ENCODE assay signal across 2 cellular contexts in genomic region chr1:31617917-31618746, GRCh38.
TF ChIP-seq lines count a peak whose summit lies in the region.

No MANE protein-coding gene starts in this region.

TF ChIP-seq in SK-N-SH, 30 proteins besides CTCF, POLR2A, EP300 and RAD21:
- TF ChIP-seq TCF12 (IDR thresholded peaks at IDR 0.05) (no peak), JUND (IDR thresholded peaks at IDR 0.05) (no peak), TEAD4 (IDR thresholded peaks at IDR 0.05; ENCODE audit: borderline replicate concordance, insufficient read depth) (no peak), NFIC (IDR thresholded peaks at IDR 0.05; ENCODE audit: borderline replicate concordance) (no peak), MEF2A (IDR thresholded peaks at IDR 0.05; ENCODE audit: borderline replicate concordance, low read depth) (no peak), NRF1 (IDR thresholded peaks at IDR 0.05; ENCODE audit: low read depth, low read length) (no peak), SMC3 (IDR thresholded peaks at IDR 0.05; ENCODE audit: low read depth, low read length) (peak; percentile 56), ELF1 (IDR thresholded peaks at IDR 0.05) (no peak)

TF ChIP-seq in K562, 482 proteins besides CTCF, POLR2A, EP300 and RAD21 (continues in another document):
- TF ChIP-seq, protein P1, sequence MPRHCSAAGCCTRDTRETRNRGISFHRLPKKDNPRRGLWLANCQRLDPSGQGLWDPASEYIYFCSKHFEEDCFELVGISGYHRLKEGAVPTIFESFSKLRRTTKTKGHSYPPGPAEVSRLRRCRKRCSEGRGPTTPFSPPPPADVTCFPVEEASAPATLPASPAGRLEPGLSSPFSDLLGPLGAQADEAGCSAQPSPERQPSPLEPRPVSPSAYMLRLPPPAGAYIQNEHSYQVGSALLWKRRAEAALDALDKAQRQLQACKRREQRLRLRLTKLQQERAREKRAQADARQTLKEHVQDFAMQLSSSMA (CRISPR knock-in tag; IDR thresholded peaks at IDR 0.05), result no peak
- TF ChIP-seq, protein P2, sequence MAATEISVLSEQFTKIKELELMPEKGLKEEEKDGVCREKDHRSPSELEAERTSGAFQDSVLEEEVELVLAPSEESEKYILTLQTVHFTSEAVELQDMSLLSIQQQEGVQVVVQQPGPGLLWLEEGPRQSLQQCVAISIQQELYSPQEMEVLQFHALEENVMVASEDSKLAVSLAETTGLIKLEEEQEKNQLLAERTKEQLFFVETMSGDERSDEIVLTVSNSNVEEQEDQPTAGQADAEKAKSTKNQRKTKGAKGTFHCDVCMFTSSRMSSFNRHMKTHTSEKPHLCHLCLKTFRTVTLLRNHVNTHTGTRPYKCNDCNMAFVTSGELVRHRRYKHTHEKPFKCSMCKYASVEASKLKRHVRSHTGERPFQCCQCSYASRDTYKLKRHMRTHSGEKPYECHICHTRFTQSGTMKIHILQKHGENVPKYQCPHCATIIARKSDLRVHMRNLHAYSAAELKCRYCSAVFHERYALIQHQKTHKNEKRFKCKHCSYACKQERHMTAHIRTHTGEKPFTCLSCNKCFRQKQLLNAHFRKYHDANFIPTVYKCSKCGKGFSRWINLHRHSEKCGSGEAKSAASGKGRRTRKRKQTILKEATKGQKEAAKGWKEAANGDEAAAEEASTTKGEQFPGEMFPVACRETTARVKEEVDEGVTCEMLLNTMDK (IDR thresholded peaks at IDR 0.05; ENCODE audit: borderline replicate concordance, insufficient read depth, low read depth, low read length, poor library complexity, severe bottlenecking), result no peak
- TF ChIP-seq ESRRB (CRISPR knock-in tag; IDR thresholded peaks at IDR 0.05; ENCODE audit: borderline replicate concordance), result no peak
- no peak for TF ChIP-seq ATF7 (IDR thresholded peaks at IDR 0.05)
- no peak for TF ChIP-seq ZNF830 (CRISPR knock-in tag; IDR thresholded peaks at IDR 0.05)
- TF ChIP-seq ZBTB7A (IDR thresholded peaks at IDR 0.05; ENCODE audit: borderline replicate concordance, control insufficient read depth, low read depth, low read length), result peak; percentile 92
- no peak for TF ChIP-seq CEBPB (tag; IDR thresholded peaks at IDR 0.05)
- TF ChIP-seq, protein P3, sequence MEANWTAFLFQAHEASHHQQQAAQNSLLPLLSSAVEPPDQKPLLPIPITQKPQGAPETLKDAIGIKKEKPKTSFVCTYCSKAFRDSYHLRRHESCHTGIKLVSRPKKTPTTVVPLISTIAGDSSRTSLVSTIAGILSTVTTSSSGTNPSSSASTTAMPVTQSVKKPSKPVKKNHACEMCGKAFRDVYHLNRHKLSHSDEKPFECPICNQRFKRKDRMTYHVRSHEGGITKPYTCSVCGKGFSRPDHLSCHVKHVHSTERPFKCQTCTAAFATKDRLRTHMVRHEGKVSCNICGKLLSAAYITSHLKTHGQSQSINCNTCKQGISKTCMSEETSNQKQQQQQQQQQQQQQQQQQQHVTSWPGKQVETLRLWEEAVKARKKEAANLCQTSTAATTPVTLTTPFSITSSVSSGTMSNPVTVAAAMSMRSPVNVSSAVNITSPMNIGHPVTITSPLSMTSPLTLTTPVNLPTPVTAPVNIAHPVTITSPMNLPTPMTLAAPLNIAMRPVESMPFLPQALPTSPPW (CRISPR knock-in tag; IDR thresholded peaks at IDR 0.05), result peak; percentile 76
- 0 out of 2 replicates have a peak, but pooled peaks have one; percentile 35 for TF ChIP-seq ZNF282 (CRISPR knock-in tag; IDR thresholded peaks at IDR 0.05)
- no peak for TF ChIP-seq TAF15 (IDR thresholded peaks at IDR 0.05; ENCODE audit: low read depth, low read length)
- no peak for TF ChIP-seq TEAD2 (tag; IDR thresholded peaks at IDR 0.05)
- TF ChIP-seq ZBTB5 (IDR thresholded peaks at IDR 0.05), result no peak
- TF ChIP-seq, protein P4, sequence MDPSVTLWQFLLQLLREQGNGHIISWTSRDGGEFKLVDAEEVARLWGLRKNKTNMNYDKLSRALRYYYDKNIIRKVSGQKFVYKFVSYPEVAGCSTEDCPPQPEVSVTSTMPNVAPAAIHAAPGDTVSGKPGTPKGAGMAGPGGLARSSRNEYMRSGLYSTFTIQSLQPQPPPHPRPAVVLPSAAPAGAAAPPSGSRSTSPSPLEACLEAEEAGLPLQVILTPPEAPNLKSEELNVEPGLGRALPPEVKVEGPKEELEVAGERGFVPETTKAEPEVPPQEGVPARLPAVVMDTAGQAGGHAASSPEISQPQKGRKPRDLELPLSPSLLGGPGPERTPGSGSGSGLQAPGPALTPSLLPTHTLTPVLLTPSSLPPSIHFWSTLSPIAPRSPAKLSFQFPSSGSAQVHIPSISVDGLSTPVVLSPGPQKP (CRISPR knock-in tag; IDR thresholded peaks at IDR 0.05), result no peak
- no peak for TF ChIP-seq ILK (tag; IDR thresholded peaks at IDR 0.05; ENCODE audit: borderline replicate concordance, low read depth)
- no peak for TF ChIP-seq HNRNPH1 (optimal IDR thresholded peaks at IDR 0.05; ENCODE audit: low read depth, low read length)
- TF ChIP-seq BACH1 (tag; IDR thresholded peaks at IDR 0.05), result no peak
- TF ChIP-seq PML (IDR thresholded peaks at IDR 0.05; ENCODE audit: low read length), result no peak
- TF ChIP-seq ZC3H8 (IDR thresholded peaks at IDR 0.05), result no peak
- TF ChIP-seq E2F6 (IDR thresholded peaks at IDR 0.05; ENCODE audit: borderline replicate concordance in 1 of 2, extremely low read depth in 1 of 2, insufficient read depth in 1 of 2, insufficient read length in 1 of 2, low read depth in 1 of 2, low read length in 1 of 2, poor library complexity in 1 of 2, severe bottlenecking in 1 of 2), result no peak
- no peak for TF ChIP-seq PCBP2 (IDR thresholded peaks at IDR 0.05; ENCODE audit: low read depth, low read length, poor library complexity, severe bottlenecking)
- peak; percentile 31; the same call in 1 of the 2 replicates for TF ChIP-seq SMC3 (conservative IDR thresholded peaks at IDR 0.05; ENCODE audit: insufficient read depth, low read depth, low read length)
- no peak for TF ChIP-seq NCOA4 (IDR thresholded peaks at IDR 0.05; ENCODE audit: partially characterized antibody)
- no peak for TF ChIP-seq ZNF174 (CRISPR knock-in tag; IDR thresholded peaks at IDR 0.05)
- TF ChIP-seq HNRNPLL (IDR thresholded peaks at IDR 0.05; ENCODE audit: low read depth, low read length, poor library complexity, severe bottlenecking), result no peak
- TF ChIP-seq, protein P5, sequence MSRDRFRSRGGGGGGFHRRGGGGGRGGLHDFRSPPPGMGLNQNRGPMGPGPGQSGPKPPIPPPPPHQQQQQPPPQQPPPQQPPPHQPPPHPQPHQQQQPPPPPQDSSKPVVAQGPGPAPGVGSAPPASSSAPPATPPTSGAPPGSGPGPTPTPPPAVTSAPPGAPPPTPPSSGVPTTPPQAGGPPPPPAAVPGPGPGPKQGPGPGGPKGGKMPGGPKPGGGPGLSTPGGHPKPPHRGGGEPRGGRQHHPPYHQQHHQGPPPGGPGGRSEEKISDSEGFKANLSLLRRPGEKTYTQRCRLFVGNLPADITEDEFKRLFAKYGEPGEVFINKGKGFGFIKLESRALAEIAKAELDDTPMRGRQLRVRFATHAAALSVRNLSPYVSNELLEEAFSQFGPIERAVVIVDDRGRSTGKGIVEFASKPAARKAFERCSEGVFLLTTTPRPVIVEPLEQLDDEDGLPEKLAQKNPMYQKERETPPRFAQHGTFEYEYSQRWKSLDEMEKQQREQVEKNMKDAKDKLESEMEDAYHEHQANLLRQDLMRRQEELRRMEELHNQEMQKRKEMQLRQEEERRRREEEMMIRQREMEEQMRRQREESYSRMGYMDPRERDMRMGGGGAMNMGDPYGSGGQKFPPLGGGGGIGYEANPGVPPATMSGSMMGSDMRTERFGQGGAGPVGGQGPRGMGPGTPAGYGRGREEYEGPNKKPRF (IDR thresholded peaks at IDR 0.05; ENCODE audit: low read depth, low read length), result no peak
- TF ChIP-seq TCFL5 (CRISPR knock-in tag; conservative IDR thresholded peaks at IDR 0.05), result no peak
- no peak for TF ChIP-seq CLOCK (CRISPR knock-in tag; IDR thresholded peaks at IDR 0.05; ENCODE audit: borderline replicate concordance)
- TF ChIP-seq, protein P6, sequence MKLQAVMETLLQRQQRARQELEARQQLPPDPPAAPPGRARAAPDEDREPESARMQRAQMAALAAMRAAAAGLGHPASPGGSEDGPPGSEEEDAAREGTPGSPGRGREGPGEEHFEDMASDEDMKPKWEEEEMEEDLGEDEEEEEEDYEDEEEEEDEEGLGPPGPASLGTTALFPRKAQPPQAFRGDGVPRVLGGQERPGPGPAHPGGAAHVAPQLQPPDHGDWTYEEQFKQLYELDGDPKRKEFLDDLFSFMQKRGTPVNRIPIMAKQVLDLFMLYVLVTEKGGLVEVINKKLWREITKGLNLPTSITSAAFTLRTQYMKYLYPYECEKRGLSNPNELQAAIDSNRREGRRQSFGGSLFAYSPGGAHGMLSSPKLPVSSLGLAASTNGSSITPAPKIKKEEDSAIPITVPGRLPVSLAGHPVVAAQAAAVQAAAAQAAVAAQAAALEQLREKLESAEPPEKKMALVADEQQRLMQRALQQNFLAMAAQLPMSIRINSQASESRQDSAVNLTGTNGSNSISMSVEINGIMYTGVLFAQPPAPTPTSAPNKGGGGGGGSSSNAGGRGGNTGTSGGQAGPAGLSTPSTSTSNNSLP (IDR thresholded peaks at IDR 0.05; ENCODE audit: borderline replicate concordance, low read depth, low read length), result no peak
- no peak for TF ChIP-seq OTX1 (CRISPR knock-in tag; IDR thresholded peaks at IDR 0.05)
- no peak for TF ChIP-seq KLF1 (tag; IDR thresholded peaks at IDR 0.05)
- TF ChIP-seq MAZ (CRISPR knock-in tag; conservative IDR thresholded peaks at IDR 0.05 in 1 of 2, IDR thresholded peaks at IDR 0.05 in 1 of 2), result peak; percentile 20 to 33; a peak in 1 of 4 replicates
- TF ChIP-seq ETV5 (CRISPR knock-in tag; IDR thresholded peaks at IDR 0.05; ENCODE audit: low read depth), result no peak
- 0 out of 2 replicates have a peak, but pooled peaks have one; percentile 17 for TF ChIP-seq KLF16 (IDR thresholded peaks at IDR 0.05)
- peak in 1 of 3 experiments; percentile 8 for TF ChIP-seq YY1 (IDR thresholded peaks at IDR 0.05; ENCODE audit: borderline replicate concordance in 1 of 3, control insufficient read depth in 1 of 3, extremely low read depth in 1 of 3, insufficient read depth in 3 of 3, insufficient read length in 1 of 3, insufficient replicate concordance in 2 of 3, low read depth in 1 of 3, low read length in 2 of 3)
- no peak for TF ChIP-seq RNF2 (IDR thresholded peaks at IDR 0.05)
- TF ChIP-seq MAX (CRISPR knock-in tag; IDR thresholded peaks at IDR 0.05), result no peak
- no peak for TF ChIP-seq GABPA (tag; conservative IDR thresholded peaks at IDR 0.05; ENCODE audit: low read depth)
- TF ChIP-seq MTA3 (IDR thresholded peaks at IDR 0.05; ENCODE audit: borderline replicate concordance), result 0 out of 2 replicates have a peak, but pooled peaks have one; percentile 41
- TF ChIP-seq CXXC5 (CRISPR knock-in tag; IDR thresholded peaks at IDR 0.05), result no peak
- TF ChIP-seq IFI16 (CRISPR knock-in tag; IDR thresholded peaks at IDR 0.05), result no peak
- TF ChIP-seq, protein P7, sequence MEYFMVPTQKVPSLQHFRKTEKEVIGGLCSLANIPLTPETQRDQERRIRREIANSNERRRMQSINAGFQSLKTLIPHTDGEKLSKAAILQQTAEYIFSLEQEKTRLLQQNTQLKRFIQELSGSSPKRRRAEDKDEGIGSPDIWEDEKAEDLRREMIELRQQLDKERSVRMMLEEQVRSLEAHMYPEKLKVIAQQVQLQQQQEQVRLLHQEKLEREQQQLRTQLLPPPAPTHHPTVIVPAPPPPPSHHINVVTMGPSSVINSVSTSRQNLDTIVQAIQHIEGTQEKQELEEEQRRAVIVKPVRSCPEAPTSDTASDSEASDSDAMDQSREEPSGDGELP (CRISPR knock-in tag; IDR thresholded peaks at IDR 0.05; ENCODE audit: borderline replicate concordance), result peak; percentile 35; the same call in 1 of the 2 replicates
- no peak for TF ChIP-seq FOXA3 (CRISPR knock-in tag; conservative IDR thresholded peaks at IDR 0.05 in 1 of 2, IDR thresholded peaks at IDR 0.05 in 1 of 2)
- TF ChIP-seq PCBP1 (IDR thresholded peaks at IDR 0.05; ENCODE audit: low read depth, low read length, poor library complexity, severe bottlenecking), result peak; percentile 97
- TF ChIP-seq ARNT (IDR thresholded peaks at IDR 0.05), result no peak
